Comparison of ENCODE assay signal across 1 cellular context in the genomic region with DNA sequence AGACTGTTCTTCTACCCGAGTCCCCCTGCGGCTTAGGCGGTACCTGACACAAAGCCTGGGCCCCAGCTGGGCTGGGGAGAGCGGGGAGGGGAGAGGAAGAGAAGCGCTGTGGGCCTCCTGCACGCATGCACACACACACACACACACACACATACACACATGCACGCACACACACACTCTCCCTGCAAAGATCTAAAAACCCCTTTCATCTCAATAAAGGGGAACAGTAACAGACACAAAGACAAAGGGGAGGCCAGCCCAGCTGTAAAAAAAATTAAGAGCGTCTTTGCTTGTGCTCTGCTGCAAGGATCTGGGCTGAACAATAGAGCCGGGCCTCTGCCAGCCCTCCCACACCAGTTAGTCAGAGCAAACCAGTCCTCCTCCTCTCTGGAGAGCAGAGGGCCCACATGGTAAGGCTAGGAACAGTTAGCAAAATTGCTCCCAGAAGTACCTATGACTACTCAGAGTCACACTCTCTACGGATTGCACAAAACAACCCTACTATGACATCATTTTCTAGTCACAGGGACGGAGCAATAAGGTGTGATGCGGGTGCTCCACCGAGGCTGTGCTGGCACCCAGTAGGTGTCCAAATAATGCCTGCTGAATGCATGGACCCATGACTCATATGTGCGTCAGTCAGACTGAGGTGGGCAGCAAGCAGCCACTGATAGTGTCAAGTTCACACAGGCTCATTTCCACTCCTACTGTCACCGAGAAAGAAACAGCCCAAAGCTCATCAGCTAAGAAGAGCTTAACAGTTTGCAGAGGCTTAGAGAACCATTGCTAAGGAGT.
TF ChIP-seq lines count a peak whose summit lies in the region.

No MANE protein-coding gene starts in this region.

TF ChIP-seq in HEK293, 187 proteins besides CTCF, POLR2A, EP300 and RAD21 (continued from another document):
- TF ChIP-seq ZEB2 (tag by site-specific recombination; IDR thresholded peaks at IDR 0.05), result peak; percentile 94
TF ChIP-seq in HEK293: peak in this region for 64.
